ENCODE assay signal across 1 cellular context in the genomic region with DNA sequence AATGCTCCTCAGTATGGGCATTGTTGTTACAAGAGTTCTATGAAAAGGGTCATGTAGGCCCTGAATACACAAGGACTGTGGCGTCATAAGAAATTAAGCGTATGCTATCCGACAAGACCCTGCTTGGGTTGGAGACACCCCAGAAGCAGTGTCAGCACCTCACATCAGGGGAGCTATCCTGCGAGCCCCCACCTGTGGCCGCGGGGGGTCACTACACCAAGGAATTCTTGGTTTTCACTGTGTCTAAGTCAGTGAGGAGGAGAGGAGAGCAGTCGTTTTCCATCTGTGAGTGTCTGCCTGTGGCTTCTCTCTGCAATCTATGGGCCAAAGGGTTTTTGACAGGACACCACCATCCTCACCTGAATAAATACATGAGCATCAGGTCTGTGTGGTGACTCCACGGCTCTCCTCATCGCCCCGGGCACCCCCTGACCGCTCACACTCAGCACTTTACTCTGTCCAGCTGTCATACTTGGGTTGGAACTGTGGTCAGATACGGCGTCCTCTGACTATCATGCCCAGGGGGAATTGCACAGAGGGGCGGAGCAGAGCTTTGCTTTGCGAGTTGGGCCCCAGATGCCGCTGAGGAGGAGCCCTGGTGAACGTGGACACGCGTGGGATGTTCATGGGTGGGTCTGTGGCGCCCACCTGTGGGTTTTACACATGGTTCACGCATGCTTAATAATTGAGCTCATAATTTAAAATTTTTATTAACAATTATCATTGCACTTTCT.
TF ChIP-seq lines count a peak whose summit lies in the region.

No MANE protein-coding gene starts in this region.

TF ChIP-seq in SK-N-SH treated with all-trans-retinoic acid at 6 μM for 48 hours, 23 proteins besides CTCF, POLR2A, EP300 and RAD21 (continued from another document):
- TF ChIP-seq, protein P1, sequence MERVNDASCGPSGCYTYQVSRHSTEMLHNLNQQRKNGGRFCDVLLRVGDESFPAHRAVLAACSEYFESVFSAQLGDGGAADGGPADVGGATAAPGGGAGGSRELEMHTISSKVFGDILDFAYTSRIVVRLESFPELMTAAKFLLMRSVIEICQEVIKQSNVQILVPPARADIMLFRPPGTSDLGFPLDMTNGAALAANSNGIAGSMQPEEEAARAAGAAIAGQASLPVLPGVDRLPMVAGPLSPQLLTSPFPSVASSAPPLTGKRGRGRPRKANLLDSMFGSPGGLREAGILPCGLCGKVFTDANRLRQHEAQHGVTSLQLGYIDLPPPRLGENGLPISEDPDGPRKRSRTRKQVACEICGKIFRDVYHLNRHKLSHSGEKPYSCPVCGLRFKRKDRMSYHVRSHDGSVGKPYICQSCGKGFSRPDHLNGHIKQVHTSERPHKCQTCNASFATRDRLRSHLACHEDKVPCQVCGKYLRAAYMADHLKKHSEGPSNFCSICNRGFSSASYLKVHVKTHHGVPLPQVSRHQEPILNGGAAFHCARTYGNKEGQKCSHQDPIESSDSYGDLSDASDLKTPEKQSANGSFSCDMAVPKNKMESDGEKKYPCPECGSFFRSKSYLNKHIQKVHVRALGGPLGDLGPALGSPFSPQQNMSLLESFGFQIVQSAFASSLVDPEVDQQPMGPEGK (CRISPR knock-in tag; IDR thresholded peaks at IDR 0.05; ENCODE audit: borderline replicate concordance): no peak
